ENCODE assay signal across 9 cellular contexts in genomic region chr2:160053946-160054345, GRCh38.
"Had no signal": no experiment of that assay in that cellular context is flagged by ENCODE, and none has a peak within 500 bp of the region (broad histone marks: within the 10 kb centered on the region; RNA-seq: fewer than 3 reads in every experiment).

No MANE protein-coding gene starts in this region.

- H3K9me3 ChIP-seq: HAP-1 had no signal

- H3K4me1 ChIP-seq: HAP-1 had no signal

- H3K4me3 Mint-ChIP-seq: GM23338, H9, HFFc6 had no signal

- DNase-seq: GM23248, GOT3, H7, H9, HCEC 1CT, HFFc6 had no signal

- H2AFZ ChIP-seq: GM23338 had no signal

- H3K9me3 Mint-ChIP-seq: GM23338, H9, HFFc6 had no signal

- H3K4me3 ChIP-seq: GM23248, GM23338, HAP-1 had no signal

- H3K4me2 ChIP-seq: GM23338 had no signal

- H3K27ac Mint-ChIP-seq: GM23338, H9, HFFc6 had no signal

- H3K9ac ChIP-seq: GM23248 had no signal

- FAIRE-seq: H54 had no signal

- H3K36me3 ChIP-seq: HAP-1 had no signal
